In the genomic region with DNA sequence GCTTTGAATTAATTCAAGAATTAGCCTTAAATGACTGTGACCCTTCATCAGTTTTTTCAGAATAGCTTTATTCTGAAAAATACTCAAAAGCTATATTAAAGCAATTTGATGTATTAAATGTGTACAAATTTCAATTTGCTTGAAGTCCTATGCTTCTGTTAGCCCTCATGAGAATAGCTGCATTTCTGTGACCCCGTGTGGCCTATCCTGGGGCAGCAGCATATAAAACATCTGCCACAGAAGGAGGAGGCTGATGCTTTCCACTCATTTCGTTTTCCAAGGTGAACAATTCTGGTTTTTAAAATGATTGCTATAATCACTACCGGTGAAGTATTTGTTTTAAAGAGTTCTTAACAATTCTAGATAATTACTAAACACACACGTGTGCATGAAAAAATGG, we compare ENCODE assay signal across 17 cellular contexts.
DNase-seq lines count a peak whose midpoint lies in the region; ATAC-seq and TF ChIP-seq lines count a peak whose summit lies in the region.
"Had no signal": no experiment of that assay in that cellular context is flagged by ENCODE, and none has a peak within 500 bp of the region (broad histone marks: within the 10 kb centered on the region; RNA-seq: fewer than 3 reads in every experiment).

No MANE protein-coding gene starts in this region.

- DNase-seq in AG04449 (ENCODE audit: low read depth, low spot score) (no peak), head of caudate nucleus (peak in 33 of 42 donors; percentile 26 to 83 (median 51)), NCI-H748 treated with DMSO at 0.1 percent for 48 hours (lab: John Stamatoyannopoulos, UW) (no peak), prostate gland (ENCODE audit: low spot score) (no peak)
- no peak for DNase-seq in stimulated activated CD4-positive, alpha-beta T cell treated with anti-CD3 and anti-CD28 coated beads, Interleukin-4, amount 100 ng/mL, for 24 hours
- DNase-seq: activated CD4-positive, alpha-beta T cell treated with anti-CD3 and anti-CD28 coated beads, Interleukin-2, amount 50 U/mL, for 4 hours; activated T-cell treated with anti-CD3 and anti-CD28 coated beads, Interleukin-2, amount 50 U/mL, for 48 hours; DMS 273 treated with DMSO at 0.1 percent for 48 hours; MG63; NCI-H2081 treated with DMSO at 0.1 percent for 48 hours; NCI-H774; stimulated activated naive CD4-positive, alpha-beta T cell treated with Interleukin-2 at 50 U/mL for 16 hours; uterus had no signal

- 87% methylated on average over 4 of the region's 4 CpGs for whole genome bisulfite sequencing in prostate gland

- TF ChIP-seq CTCF in AG04449 (IDR thresholded peaks at IDR 0.05; ENCODE audit: insufficient read depth, low read length, missing control alignments) (peak; percentile 9), GM12875 (IDR thresholded peaks at IDR 0.05; ENCODE audit: borderline replicate concordance, insufficient read depth, low read depth, low read length) (0 out of 2 replicates have a peak, but pooled peaks have one; percentile 4), VCaP (conservative IDR thresholded peaks at IDR 0.05) (peak; percentile 25; the same call in 1 of the 2 replicates), prostate gland (IDR thresholded peaks at IDR 0.05) (no peak)

- H3K9me3 ChIP-seq in prostate gland = no peaks in the 10 kb centered on the region
- H3K9me3 ChIP-seq: MG63, uterus had no signal

- no peak overlapping the region for H3K27ac ChIP-seq in VCaP
- no peak overlapping the region for H3K27ac ChIP-seq in prostate gland
- H3K27ac ChIP-seq: uterus had no signal

- no peak overlapping the region for H3K4me3 ChIP-seq in AG04449 (ENCODE audit: low read depth, low read length)
- no peak overlapping the region for H3K4me3 ChIP-seq in GM12875 (ENCODE audit: low read depth, low read length)
- no peak overlapping the region for H3K4me3 ChIP-seq in prostate gland
- H3K4me3 ChIP-seq: lung, MG63, uterus had no signal

- no peaks in the 10 kb centered on the region for H3K36me3 ChIP-seq in prostate gland
- H3K36me3 ChIP-seq: MG63, uterus had no signal

- no peaks in the 10 kb centered on the region for H3K4me1 ChIP-seq in prostate gland (replicated peaks)
- H3K4me1 ChIP-seq: uterus had no signal

- no peak for TF ChIP-seq POLR2A in prostate gland (IDR thresholded peaks at IDR 0.05)

- intact Hi-C loops in head of caudate nucleus (cut with DNase I) (no loop called here), prostate gland (cut with DNase I) (no loop called here)

- ATAC-seq in GM21723 (IDR thresholded peaks at IDR 0.05; ENCODE audit: unreplicated experiment) = no peak

- H3K27me3 ChIP-seq in prostate gland (replicated peaks; ENCODE audit: insufficient read depth) = no peaks in the 10 kb centered on the region
- H3K27me3 ChIP-seq: MG63, uterus had no signal

- CTCF ChIA-PET in AG04449 (lab: Yijun Ruan, JAX) = interaction anchor here (1.0 to 2.4 kb wide), 3 partner anchors 11 to 215 kb away, joined by 4 to 9 read pairs (median 5); no protein-coding TSS in a partner anchor

- POLR2A ChIA-PET in AG04449 (lab: Yijun Ruan, JAX) = interaction anchor here (1.0 kb wide), 1 partner anchor 17 kb away, joined by 3 read pairs; no protein-coding TSS in a partner anchor

Comparison
In these comparisons a context has a peak if more than half of its experiments do, and no peak if none do; other contexts are left out.
1. DNase-seq: peak in head of caudate nucleus (33 of 42); none in AG04449 (single experiment), NCI-H748 treated with DMSO at 0.1 percent for 48 hours (single experiment), stimulated activated CD4-positive, alpha-beta T cell treated with anti-CD3 and anti-CD28 coated beads, Interleukin-4, amount 100 ng/mL, for 24 hours (single experiment) and prostate gland (single experiment).
2. CTCF ChIP-seq: peak in AG04449 (single experiment), GM12875 (single experiment) and VCaP (single experiment); none in prostate gland (0 of 4).